ENCODE assay signal across 30 cellular contexts in genomic region chr1:177126267-177126666, GRCh38. TPM values are rescaled to one million over a fixed set of nuclear protein-coding genes. Genes with fewer than 3 reads are reported as not detected.
"Had no signal": no experiment of that assay in that cellular context is flagged by ENCODE, and none has a peak within 500 bp of the region (broad histone marks: within the 10 kb centered on the region; RNA-seq: fewer than 3 reads in every experiment).

No MANE protein-coding gene starts in this region.

- H3K36me3 ChIP-seq: ascending aorta had no signal

- H3K4me3 ChIP-seq: ascending aorta had no signal

- H3K27me3 ChIP-seq: ascending aorta had no signal

- FAIRE-seq: colon, TTC549 had no signal

- ATAC-seq: activated CD4-positive, alpha-beta T cell treated with anti-CD3 and anti-CD28 coated beads for 36 hours; activated CD4-positive, CD25-positive, alpha-beta regulatory T cell treated with anti-CD3 and anti-CD28 coated beads, Interleukin-2, amount 50 U/mL, for 24 hours; activated CD8-positive, alpha-beta memory T cell treated with anti-CD3 and anti-CD28 coated beads, Interleukin-2, amount 10 ng/mL, durations not matched to agents 7 days and 5 days; activated CD8-positive, alpha-beta T cell treated with anti-CD3 and anti-CD28 coated beads, Interleukin-2, amount 10 ng/mL, durations not matched to agents 7 days and 5 days; activated naive CD8-positive, alpha-beta T cell treated with anti-CD3 and anti-CD28 coated beads, Interleukin-2, amount 50 U/mL, for 24 hours had no signal

- H3K27ac ChIP-seq: ascending aorta, VCaP had no signal

- DNase-seq: activated B cell treated with CpG ODN at 0.5 μM for 24 hours; activated CD4-positive, alpha-beta memory T cell treated with anti-CD3 and anti-CD28 coated beads, Interleukin-2, amount 10 ng/mL, durations not matched to agents 7 days and 5 days; activated CD4-positive, alpha-beta T cell treated with anti-CD3 and anti-CD28 coated beads for 1 hour; activated CD4-positive, alpha-beta T cell treated with anti-CD3 and anti-CD28 coated beads for 36 hours; activated CD4-positive, alpha-beta T cell treated with anti-CD3 and anti-CD28 coated beads for 48 hours; activated CD4-positive, alpha-beta T cell treated with anti-CD3 and anti-CD28 coated beads, Interleukin-2, amount 10 ng/mL, durations not matched to agents 7 days and 5 days; activated CD4-positive, alpha-beta T cell treated with anti-CD3 and anti-CD28 coated beads, Interleukin-2, amount 50 U/mL, for 48 hours; activated CD8-positive, alpha-beta memory T cell treated with anti-CD3 and anti-CD28 coated beads for 24 hours; activated CD8-positive, alpha-beta memory T cell treated with anti-CD3 and anti-CD28 coated beads, Interleukin-2, amount 10 ng/mL, durations not matched to agents 7 days and 5 days; activated CD8-positive, alpha-beta memory T cell treated with anti-CD3 and anti-CD28 coated beads, Interleukin-2, amount 50 U/mL, for 48 hours; activated CD8-positive, alpha-beta T cell treated with anti-CD3 and anti-CD28 coated beads, Interleukin-2, amount 10 ng/mL, durations not matched to agents 7 days and 5 days; activated effector memory CD4-positive, alpha-beta T cell treated with Interleukin-2 at 50 U/mL for 16 hours; activated gamma-delta T cell; activated naive CD4-positive, alpha-beta T cell treated with anti-CD3 and anti-CD28 coated beads, Interleukin-2, amount 10 ng/mL, durations not matched to agents 7 days and 5 days; activated naive CD4-positive, alpha-beta T cell treated with Interleukin-2 at 50 U/mL for 16 hours; activated naive CD8-positive, alpha-beta T cell treated with anti-CD3 and anti-CD28 coated beads, Interleukin-2, amount 10 ng/mL, durations not matched to agents 7 days and 5 days; activated naive CD8-positive, alpha-beta T cell treated with anti-CD3 and anti-CD28 coated beads, Interleukin-2, amount 50 U/mL, for 24 hours; activated T-cell treated with anti-CD3 and anti-CD28 coated beads, Interleukin-2, amount 50 U/mL, for 24 hours; activated T-cell treated with anti-CD3 and anti-CD28 coated beads, Interleukin-2, amount 50 U/mL, for 48 hours; amygdala; anterior cingulate cortex; central memory CD4-positive, alpha-beta T cell; T-helper 2 cell; T-helper 9 cell had no signal

RNA-seq across cellular contexts. Expression of gene ASTN1, which starts 38.2 kb away (rescaled TPM):
- total RNA-seq: activated B cell treated with CpG ODN at 0.5 μM for 24 hours; activated CD4-positive, alpha-beta memory T cell treated with anti-CD3 and anti-CD28 coated beads, Interleukin-2, amount 10 ng/mL, durations not matched to agents 7 days and 5 days; activated CD4-positive, alpha-beta T cell treated with anti-CD3 and anti-CD28 coated beads for 36 hours; activated CD4-positive, alpha-beta T cell treated with anti-CD3 and anti-CD28 coated beads, Interleukin-2, amount 10 ng/mL, durations not matched to agents 7 days and 5 days; activated CD8-positive, alpha-beta memory T cell treated with anti-CD3 and anti-CD28 coated beads, Interleukin-2, amount 10 ng/mL, durations not matched to agents 7 days and 5 days; activated CD8-positive, alpha-beta T cell treated with anti-CD3 and anti-CD28 coated beads, Interleukin-2, amount 10 ng/mL, durations not matched to agents 7 days and 5 days; activated naive CD8-positive, alpha-beta T cell treated with anti-CD3 and anti-CD28 coated beads, Interleukin-2, amount 10 ng/mL, durations not matched to agents 7 days and 5 days; activated T-helper 2 cell treated with anti-CD3 and anti-CD28 coated beads, Interferon-gamma antibody, Interleukin-2, Interleukin-4, amounts not matched to agents 10 μg/mL and 5 μg/mL and 100 μg/mL, durations not matched to agents 14 hours and 24 hours and 36 hours had no signal

RNA-seq across cellular contexts. Expression of gene BRINP2, which starts 44.5 kb away (rescaled TPM):
- total RNA-seq: activated B cell treated with CpG ODN at 0.5 μM for 24 hours; activated CD4-positive, alpha-beta memory T cell treated with anti-CD3 and anti-CD28 coated beads, Interleukin-2, amount 10 ng/mL, durations not matched to agents 7 days and 5 days; activated CD4-positive, alpha-beta T cell treated with anti-CD3 and anti-CD28 coated beads for 36 hours; activated CD4-positive, alpha-beta T cell treated with anti-CD3 and anti-CD28 coated beads, Interleukin-2, amount 10 ng/mL, durations not matched to agents 7 days and 5 days; activated CD8-positive, alpha-beta memory T cell treated with anti-CD3 and anti-CD28 coated beads, Interleukin-2, amount 10 ng/mL, durations not matched to agents 7 days and 5 days; activated CD8-positive, alpha-beta T cell treated with anti-CD3 and anti-CD28 coated beads, Interleukin-2, amount 10 ng/mL, durations not matched to agents 7 days and 5 days; activated naive CD8-positive, alpha-beta T cell treated with anti-CD3 and anti-CD28 coated beads, Interleukin-2, amount 10 ng/mL, durations not matched to agents 7 days and 5 days; activated T-helper 2 cell treated with anti-CD3 and anti-CD28 coated beads, Interferon-gamma antibody, Interleukin-2, Interleukin-4, amounts not matched to agents 10 μg/mL and 5 μg/mL and 100 μg/mL, durations not matched to agents 14 hours and 24 hours and 36 hours had no signal
